In genomic region chr5:29993286-29993685, GRCh38 we compare ENCODE assay signal across 1 cellular context.
A peak's percentile ranks its signal among the peaks of the same experiment; 100 is the strongest.
TF ChIP-seq lines count a peak whose summit lies in the region.

No MANE protein-coding gene starts in this region.

TF ChIP-seq in K562, 482 proteins besides CTCF, POLR2A, EP300 and RAD21 (continued from another document and continues in another):
- TF ChIP-seq MGA (IDR thresholded peaks at IDR 0.05) (no peak), ZNF217 (CRISPR knock-in tag; IDR thresholded peaks at IDR 0.05) (no peak), C11orf30 (IDR thresholded peaks at IDR 0.05; ENCODE audit: low read depth) (no peak), CBX8 (IDR thresholded peaks at IDR 0.05; ENCODE audit: borderline replicate concordance, extremely low read depth, low read depth, low read length, poor library complexity, severe bottlenecking) (no peak), SMARCE1 (IDR thresholded peaks at IDR 0.05) (peak; percentile 72), SMARCC2 (IDR thresholded peaks at IDR 0.05; ENCODE audit: low read depth) (peak; percentile 60), SRSF9 (IDR thresholded peaks at IDR 0.05; ENCODE audit: borderline replicate concordance, low read depth, low read length) (no peak), STAT5A (IDR thresholded peaks at IDR 0.05; ENCODE audit: borderline replicate concordance, low read length) (peak; percentile 50; the same call in 1 of the 2 replicates), ZBTB9 (CRISPR knock-in tag; IDR thresholded peaks at IDR 0.05) (no peak), OTX1 (CRISPR knock-in tag; IDR thresholded peaks at IDR 0.05) (no peak), ELF1 (tag; IDR thresholded peaks at IDR 0.05) (no peak), TRIM28 (IDR thresholded peaks at IDR 0.05) (no peak), FOS (IDR thresholded peaks at IDR 0.05; ENCODE audit: extremely low read depth, insufficient read length) (no peak), AFF1 (IDR thresholded peaks at IDR 0.05; ENCODE audit: low read depth in 1 of 2, partially characterized antibody in 2 of 2) (no peak), NR2F6 (CRISPR knock-in tag; IDR thresholded peaks at IDR 0.05) (no peak), ZBTB49 (CRISPR knock-in tag; IDR thresholded peaks at IDR 0.05; ENCODE audit: borderline replicate concordance) (no peak), RREB1 (CRISPR knock-in tag; IDR thresholded peaks at IDR 0.05) (no peak), BACH1 (tag; IDR thresholded peaks at IDR 0.05) (no peak), JUND (IDR thresholded peaks at IDR 0.05; ENCODE audit: borderline replicate concordance, low read depth, low read length) (peak; percentile 66; the same call in 1 of the 2 replicates), JUND (tag; IDR thresholded peaks at IDR 0.05; ENCODE audit: borderline replicate concordance, low read depth, low read length) (peak; percentile 40; the same call in 1 of the 3 replicates), ETV6 (IDR thresholded peaks at IDR 0.05; ENCODE audit: borderline replicate concordance in 1 of 2, low read depth in 2 of 2, low read length in 1 of 2) (no peak), ETV6 (CRISPR knock-in tag; IDR thresholded peaks at IDR 0.05; ENCODE audit: borderline replicate concordance) (no peak), BRD9 (IDR thresholded peaks at IDR 0.05; ENCODE audit: low read depth, partially characterized antibody) (peak; percentile 77), ZNF263 (CRISPR knock-in tag; IDR thresholded peaks at IDR 0.05; ENCODE audit: borderline replicate concordance) (no peak), GABPA (tag; conservative IDR thresholded peaks at IDR 0.05; ENCODE audit: low read depth) (no peak), MLX (CRISPR knock-in tag; conservative IDR thresholded peaks at IDR 0.05) (no peak), FOSL1 (tag; conservative IDR thresholded peaks at IDR 0.05) (peak; percentile 34; the same call in 1 of the 2 replicates), RBBP5 (IDR thresholded peaks at IDR 0.05; ENCODE audit: borderline replicate concordance, insufficient read depth, low read length, poor library complexity, severe bottlenecking) (no peak), SIN3B (IDR thresholded peaks at IDR 0.05; ENCODE audit: low read depth) (no peak), DIDO1 (tag; IDR thresholded peaks at IDR 0.05; ENCODE audit: low read depth) (no peak), EP400 (IDR thresholded peaks at IDR 0.05) (0 out of 2 replicates have a peak, but pooled peaks have one; percentile 20)
